Comparison of ENCODE assay signal across 8 cellular contexts in genomic region chr1:170664828-170665617, GRCh38. TPM values are rescaled to one million over a fixed set of nuclear protein-coding genes. Genes with fewer than 3 reads are reported as not detected.
DNase-seq lines count a peak whose midpoint lies in the region; ATAC-seq, FAIRE-seq and TF ChIP-seq lines count a peak whose summit lies in the region.

No MANE protein-coding gene starts in this region.

- peak; percentile 61 for ATAC-seq in RWPE2 (ENCODE audit: low read depth)
- peak; percentile 64 for ATAC-seq in foreskin keratinocyte
- ATAC-seq in pancreas, result peak; percentile 53 to 78 (median 70)
- no peak for ATAC-seq in stimulated activated memory B cell treated with anti-CD40 and anti-IgM and Interleukin-4, amounts not matched to agents 10 μg/mL and 1 μg/mL and 100 μg/mL, for 72 hours
- no peak for ATAC-seq in HG02981 (IDR thresholded peaks at IDR 0.05; ENCODE audit: unreplicated experiment)

- DNase-seq in GM12865 (ENCODE audit: low read depth) (peak; percentile 8), RWPE2 (ENCODE audit: low spot score) (no peak), foreskin keratinocyte (no peak), pancreas (peak in 4 of 6 donors; percentile 31 to 71 (median 52)), GOT3 (lab: John Stamatoyannopoulos, UW) (no peak)
- DNase-seq in stimulated activated CD4-positive, alpha-beta T cell treated with anti-CD3 and anti-CD28 coated beads, Interleukin-12 subunit alpha, Interleukin-12 subunit beta, amount 100 ng/mL, for 4 hours, result no peak

- no peak overlapping the region for H3K4me3 ChIP-seq in GM12865 (ENCODE audit: low read depth, low read length)
- H3K4me3 ChIP-seq in RWPE2 (ENCODE audit: severe bottlenecking), result no peak overlapping the region
- H3K4me3 ChIP-seq in pancreas, result peak overlapping the region; percentile 28 to 52 (median 38)

- no peaks in the 10 kb centered on the region for H3K9me3 Mint-ChIP-seq in stimulated activated memory B cell treated with anti-CD40 and anti-IgM and Interleukin-4, amounts not matched to agents 10 μg/mL and 1 μg/mL and 100 μg/mL, for 72 hours

- no peak for FAIRE-seq in pancreas (lab: Jason Lieb, UNC)

- peaks cover 83% of the 10 kb centered on the region for H3K27me3 Mint-ChIP-seq in stimulated activated memory B cell treated with anti-CD40 and anti-IgM and Interleukin-4, amounts not matched to agents 10 μg/mL and 1 μg/mL and 100 μg/mL, for 72 hours

- intact Hi-C loops in pancreas (cut with DNase I), result no loop called here

- H3K4me1 Mint-ChIP-seq in stimulated activated memory B cell treated with anti-CD40 and anti-IgM and Interleukin-4, amounts not matched to agents 10 μg/mL and 1 μg/mL and 100 μg/mL, for 72 hours, result peaks cover 30% of the 10 kb centered on the region

- H3K27me3 ChIP-seq in RWPE2 (ENCODE audit: insufficient read depth, poor library complexity, severe bottlenecking), result peaks cover 54% of the 10 kb centered on the region
- H3K27me3 ChIP-seq in foreskin keratinocyte, result peaks cover 70% of the 10 kb centered on the region
- H3K27me3 ChIP-seq in pancreas, result peaks cover 0 to 42% (median 7%) of the 10 kb centered on the region in 4 donors

- H3K27ac ChIP-seq in RWPE2 (ENCODE audit: poor library complexity, severe bottlenecking) (no peak overlapping the region), foreskin keratinocyte (no peak overlapping the region), pancreas (peak overlapping the region in 1 of 4 donors; percentile 42)

- no peaks in the 10 kb centered on the region for H3K36me3 Mint-ChIP-seq in stimulated activated memory B cell treated with anti-CD40 and anti-IgM and Interleukin-4, amounts not matched to agents 10 μg/mL and 1 μg/mL and 100 μg/mL, for 72 hours

- H3K4me1 ChIP-seq in RWPE2 (ENCODE audit: insufficient read depth, poor library complexity, severe bottlenecking) (no peaks in the 10 kb centered on the region), foreskin keratinocyte (no peaks in the 10 kb centered on the region), pancreas (peaks cover 0 to 4% (median 0%) of the 10 kb centered on the region in 3 donors)

- no peak overlapping the region for H3K4me3 Mint-ChIP-seq in stimulated activated memory B cell treated with anti-CD40 and anti-IgM and Interleukin-4, amounts not matched to agents 10 μg/mL and 1 μg/mL and 100 μg/mL, for 72 hours

- H3K27ac Mint-ChIP-seq in stimulated activated memory B cell treated with anti-CD40 and anti-IgM and Interleukin-4, amounts not matched to agents 10 μg/mL and 1 μg/mL and 100 μg/mL, for 72 hours, result no peak overlapping the region

- WGBS in pancreas, 2 donors, result 10 to 11% methylated on average over 37 of the region's 37 CpGs

- H3K36me3 ChIP-seq in RWPE2 (ENCODE audit: low read depth) (no peaks in the 10 kb centered on the region), pancreas (no peaks in the 10 kb centered on the region)

- TF ChIP-seq CTCF in GM12865 (IDR thresholded peaks at IDR 0.05; ENCODE audit: insufficient read depth, low read depth, low read length, missing control alignments) (no peak), RWPE2 (IDR thresholded peaks at IDR 0.05; ENCODE audit: poor library complexity, severe bottlenecking) (no peak), foreskin keratinocyte (conservative IDR thresholded peaks at IDR 0.05) (peak; percentile 41), pancreas (IDR thresholded peaks at IDR 0.05) (no peak)

- no peaks in the 10 kb centered on the region for H3K9me3 ChIP-seq in RWPE2 (ENCODE audit: severe bottlenecking)
- H3K9me3 ChIP-seq in pancreas, result no peaks in the 10 kb centered on the region

RNA-seq across cellular contexts. Expression of gene PRRX1, which starts 1.1 kb away (rescaled TPM):
- total RNA-seq in foreskin keratinocyte (0.04 TPM in 1 of 2 replicates, not detected in the other), pancreas (10 to 100 TPM in 2 of 6 donors, 1 to 10 TPM in 4; 1.0 to 11.6 (median 2.3) TPM)
- polyA plus RNA-seq in foreskin keratinocyte (not detected in 2 replicates), pancreas (1 to 10 TPM; 2.1 to 2.4 TPM)

Comparison
In these comparisons a context has a peak if more than half of its experiments do, and no peak if none do; other contexts are left out.
1. DNase-seq: peak in GM12865 (single experiment) and pancreas (4 of 6); none in RWPE2 (single experiment), foreskin keratinocyte (0 of 2), stimulated activated CD4-positive, alpha-beta T cell treated with anti-CD3 and anti-CD28 coated beads, Interleukin-12 subunit alpha, Interleukin-12 subunit beta, amount 100 ng/mL, for 4 hours (single experiment) and GOT3 (single experiment).
2. H3K4me3 ChIP-seq: peak in pancreas (4 of 4); none in GM12865 (single experiment) and RWPE2 (single experiment).
3. ATAC-seq: peak in RWPE2 (single experiment), foreskin keratinocyte (single experiment) and pancreas (4 of 4); none in stimulated activated memory B cell treated with anti-CD40 and anti-IgM and Interleukin-4, amounts not matched to agents 10 μg/mL and 1 μg/mL and 100 μg/mL, for 72 hours (single experiment) and HG02981 (single experiment).